In genomic region chr17:76376318-76377133, GRCh38 we compare ENCODE assay signal across 1 cellular context.
A peak's percentile ranks its signal among the peaks of the same experiment; 100 is the strongest.
TF ChIP-seq lines count a peak whose summit lies in the region.

No MANE protein-coding gene starts in this region.

TF ChIP-seq in HepG2, 621 proteins besides CTCF, POLR2A, EP300 and RAD21 (continued from another document and continues in another):
- TF ChIP-seq ZNF839 (CRISPR knock-in tag; IDR thresholded peaks at IDR 0.05; ENCODE audit: borderline replicate concordance) (0 out of 2 replicates have a peak, but pooled peaks have one; percentile 49), DMAP1 (CRISPR knock-in tag; IDR thresholded peaks at IDR 0.05) (peak; percentile 77; the same call in 1 of the 2 replicates), TOPORS (CRISPR knock-in tag; IDR thresholded peaks at IDR 0.05) (0 out of 2 replicates have a peak, but pooled peaks have one; percentile 29), ZKSCAN8 (CRISPR knock-in tag; IDR thresholded peaks at IDR 0.05; ENCODE audit: borderline replicate concordance) (peak; percentile 86; the same call in 1 of the 2 replicates), ATF7-NPFF (CRISPR knock-in tag; IDR thresholded peaks at IDR 0.05; ENCODE audit: low read depth) (no peak), ZNF235 (CRISPR knock-in tag; IDR thresholded peaks at IDR 0.05; ENCODE audit: borderline replicate concordance) (peak; percentile 86; the same call in 1 of the 2 replicates), ZBTB7A (CRISPR knock-in tag; IDR thresholded peaks at IDR 0.05) (peak; percentile 99), CBX1 (IDR thresholded peaks at IDR 0.05; ENCODE audit: low read depth) (no peak), ZBTB4 (CRISPR knock-in tag; IDR thresholded peaks at IDR 0.05; ENCODE audit: borderline replicate concordance) (peak; percentile 10; the same call in 1 of the 2 replicates), ZNF790 (CRISPR knock-in tag; IDR thresholded peaks at IDR 0.05; ENCODE audit: borderline replicate concordance) (0 out of 2 replicates have a peak, but pooled peaks have one; percentile 30), ZSCAN20 (CRISPR knock-in tag; IDR thresholded peaks at IDR 0.05; ENCODE audit: borderline replicate concordance) (0 out of 2 replicates have a peak, but pooled peaks have one; percentile 71), HMG20A (CRISPR knock-in tag; IDR thresholded peaks at IDR 0.05; ENCODE audit: borderline replicate concordance) (peak; percentile 92), ATF3 (CRISPR knock-in tag; IDR thresholded peaks at IDR 0.05) (peak; percentile 19; the same call in 1 of the 2 replicates), KDM2A (CRISPR knock-in tag; IDR thresholded peaks at IDR 0.05; ENCODE audit: borderline replicate concordance, low read depth) (peak; percentile 86; the same call in 1 of the 2 replicates), ATF5 (CRISPR knock-in tag; IDR thresholded peaks at IDR 0.05; ENCODE audit: low read depth) (no peak), FOSL1 (CRISPR knock-in tag; IDR thresholded peaks at IDR 0.05; ENCODE audit: borderline replicate concordance) (no peak; the same call in 1 of the 2 replicates), PAWR (CRISPR knock-in tag; IDR thresholded peaks at IDR 0.05; ENCODE audit: borderline replicate concordance) (no peak), ZFP36L1 (CRISPR knock-in tag; IDR thresholded peaks at IDR 0.05) (no peak), ZNF251 (CRISPR knock-in tag; IDR thresholded peaks at IDR 0.05) (no peak), DDIT3 (CRISPR knock-in tag; IDR thresholded peaks at IDR 0.05) (no peak), ZFP36L2 (CRISPR knock-in tag; IDR thresholded peaks at IDR 0.05) (no peak), ZNF24 (IDR thresholded peaks at IDR 0.05) (no peak), SNRNP70 (IDR thresholded peaks at IDR 0.05; ENCODE audit: low read depth, low read length) (no peak), THAP11 (CRISPR knock-in tag; IDR thresholded peaks at IDR 0.05) (peak; percentile 64), HIVEP1 (CRISPR knock-in tag; IDR thresholded peaks at IDR 0.05) (peak; percentile 80), MTA3 (CRISPR knock-in tag; IDR thresholded peaks at IDR 0.05) (no peak), TRIM24 (CRISPR knock-in tag; IDR thresholded peaks at IDR 0.05) (no peak), AKAP8 (CRISPR knock-in tag; IDR thresholded peaks at IDR 0.05) (no peak; the same call in 1 of the 2 replicates), ZNF136 (CRISPR knock-in tag; IDR thresholded peaks at IDR 0.05; ENCODE audit: low read depth) (peak; percentile 16; the same call in 1 of the 2 replicates), NR2F2 (IDR thresholded peaks at IDR 0.05; ENCODE audit: borderline replicate concordance, low read depth) (peak; percentile 84; the same call in 1 of the 2 replicates), ZNF775 (CRISPR knock-in tag; IDR thresholded peaks at IDR 0.05; ENCODE audit: borderline replicate concordance) (no peak; the same call in 1 of the 2 replicates), PCBP1 (IDR thresholded peaks at IDR 0.05; ENCODE audit: borderline replicate concordance, low read depth, low read length) (no peak), NFIB (CRISPR knock-in tag; IDR thresholded peaks at IDR 0.05; ENCODE audit: borderline replicate concordance) (no peak), HOMEZ (CRISPR knock-in tag; IDR thresholded peaks at IDR 0.05; ENCODE audit: low read depth) (peak; percentile 55; the same call in 1 of the 2 replicates), PHF21A (CRISPR knock-in tag; IDR thresholded peaks at IDR 0.05) (peak; percentile 96), ZNF407 (CRISPR knock-in tag; IDR thresholded peaks at IDR 0.05; ENCODE audit: not compliant biosample characterization) (no peak), ZNF740 (CRISPR knock-in tag; IDR thresholded peaks at IDR 0.05) (peak; percentile 41; the same call in 1 of the 2 replicates), ZSCAN5A (CRISPR knock-in tag; IDR thresholded peaks at IDR 0.05; ENCODE audit: borderline replicate concordance) (peak; percentile 84; the same call in 1 of the 2 replicates), HBP1 (CRISPR knock-in tag; IDR thresholded peaks at IDR 0.05; ENCODE audit: low read depth) (no peak; the same call in 1 of the 2 replicates), THAP8 (CRISPR knock-in tag; IDR thresholded peaks at IDR 0.05; ENCODE audit: borderline replicate concordance) (no peak), TGIF2 (CRISPR knock-in tag; IDR thresholded peaks at IDR 0.05) (peak; percentile 93), ZNF205 (CRISPR knock-in tag; IDR thresholded peaks at IDR 0.05) (no peak; the same call in none of the 2 replicates), ZNF225 (CRISPR knock-in tag; IDR thresholded peaks at IDR 0.05) (no peak), ZNF329 (CRISPR knock-in tag; IDR thresholded peaks at IDR 0.05; ENCODE audit: low read depth) (no peak), ZNF138 (CRISPR knock-in tag; IDR thresholded peaks at IDR 0.05; ENCODE audit: low read depth) (no peak; the same call in 1 of the 2 replicates), CEBPB (IDR thresholded peaks at IDR 0.05; ENCODE audit: borderline replicate concordance, low read depth, low read length) (peak; percentile 94)
